Comparison of ENCODE assay signal across 16 cellular contexts in genomic region chr3:133949438-133949837, GRCh38. TPM values are rescaled to one million over a fixed set of nuclear protein-coding genes. Genes with fewer than 3 reads are reported as not detected.
DNase-seq lines count a peak whose midpoint lies in the region; ATAC-seq and TF ChIP-seq lines count a peak whose summit lies in the region.
"Had no signal": no experiment of that assay in that cellular context is flagged by ENCODE, and none has a peak within 500 bp of the region (broad histone marks: within the 10 kb centered on the region; RNA-seq: fewer than 3 reads in every experiment).

No MANE protein-coding gene starts in this region.

- CTCF ChIA-PET in HEK293 (lab: Yijun Ruan, JAX), result interaction anchor here (0.7 to 0.9 kb wide), 2 partner anchors 19 to 526 kb away, joined by 3 read pairs; no protein-coding TSS in a partner anchor

- no peak overlapping the region for H3K4me3 ChIP-seq in HEK293 (ENCODE audit: low read depth, low read length)
- H3K4me3 ChIP-seq in lower lobe of right lung, result no peak overlapping the region
- H3K4me3 ChIP-seq: sigmoid colon had no signal

- DNase-seq in NCI-H2081 treated with DMSO at 0.1 percent for 48 hours (lab: John Stamatoyannopoulos, UW) (peak; percentile 48), dermis blood vessel endothelial cell (peak; percentile 96), lower lobe of right lung (no peak), T1000 (lab: John Stamatoyannopoulos, UW) (no peak), SK-N-DZ (ENCODE audit: low spot score) (no peak)
- no peak for DNase-seq in stimulated activated CD8-positive, alpha-beta memory T cell treated with anti-CD3 and anti-CD28 coated beads, Interleukin-4, amount 100 ng/mL, for 48 hours
- DNase-seq in stimulated activated CD4-positive, alpha-beta T cell treated with anti-CD3 and anti-CD28 coated beads, Interleukin-4, amount 100 ng/mL, for 4 hours, result no peak
- DNase-seq: activated CD4-positive, alpha-beta memory T cell treated with anti-CD3 and anti-CD28 coated beads for 36 hours; anterior cingulate cortex; effector CD4-positive, alpha-beta T cell; foreskin melanocyte; NCI-H526; nephron progenitor cell; sigmoid colon had no signal

- H3K27ac ChIP-seq in HEK293 (ENCODE audit: extremely low read depth, low read depth, low read length), result no peak overlapping the region
- peak overlapping the region; percentile 77 for H3K27ac ChIP-seq in lower lobe of right lung

- H3K36me3 ChIP-seq in HEK293 (ENCODE audit: control insufficient read depth in 2 of 2, insufficient read depth in 1 of 2, low read length in 2 of 2), result no peaks in the 10 kb centered on the region
- H3K36me3 ChIP-seq in lower lobe of right lung, result no peaks in the 10 kb centered on the region
- H3K36me3 ChIP-seq: sigmoid colon had no signal

- TF ChIP-seq CTCF in HEK293 (tag by site-specific recombination; IDR thresholded peaks at IDR 0.05) (no peak), lower lobe of right lung (IDR thresholded peaks at IDR 0.05) (no peak)

- no peaks in the 10 kb centered on the region for H3K27me3 ChIP-seq in lower lobe of right lung (ENCODE audit: low read depth)
- H3K27me3 ChIP-seq: sigmoid colon had no signal

- peaks cover 8% of the 10 kb centered on the region; the same call in 1 of the 2 replicates for H3K4me1 ChIP-seq in HEK293 (ENCODE audit: control insufficient read depth, insufficient read depth, low read length)
- H3K4me1 ChIP-seq in lower lobe of right lung, result peaks cover 46% of the 10 kb centered on the region

- ATAC-seq in lower lobe of right lung, result no peak
- ATAC-seq: activated T-helper 17 cell treated with anti-CD3 and anti-CD28 coated beads, Interleukin-2, amount 50 U/mL, for 72 hours had no signal

- POLR2A ChIA-PET in HEK293 (lab: Yijun Ruan, JAX), result no interaction called here

- intact Hi-C loops in lower lobe of right lung (cut with DNase I), result no loop called here

- H3K9me3 ChIP-seq in HEK293 (ENCODE audit: control insufficient read depth, insufficient read depth, low read depth, low read length) (no peaks in the 10 kb centered on the region), lower lobe of right lung (no peaks in the 10 kb centered on the region)
- H3K9me3 ChIP-seq: sigmoid colon had no signal

TF ChIP-seq in HEK293, 187 proteins besides CTCF, POLR2A, EP300 and RAD21:
- TF ChIP-seq ZBTB17 (tag by site-specific recombination; IDR thresholded peaks at IDR 0.05), result 0 out of 2 replicates have a peak, but pooled peaks have one; percentile 18
- TF ChIP-seq ZNF341 (tag by site-specific recombination; IDR thresholded peaks at IDR 0.05; ENCODE audit: low read depth), result peak; percentile 41
- peak; percentile 45 for TF ChIP-seq ZIC2 (tag by site-specific recombination; IDR thresholded peaks at IDR 0.05)
- TF ChIP-seq ZNF394 (tag by site-specific recombination; IDR thresholded peaks at IDR 0.05; ENCODE audit: borderline replicate concordance), result peak; percentile 79; the same call in 1 of the 2 replicates
- TF ChIP-seq ZNF660 (tag by site-specific recombination; IDR thresholded peaks at IDR 0.05), result peak; percentile 55; the same call in 1 of the 2 replicates
- TF ChIP-seq, protein P1, sequence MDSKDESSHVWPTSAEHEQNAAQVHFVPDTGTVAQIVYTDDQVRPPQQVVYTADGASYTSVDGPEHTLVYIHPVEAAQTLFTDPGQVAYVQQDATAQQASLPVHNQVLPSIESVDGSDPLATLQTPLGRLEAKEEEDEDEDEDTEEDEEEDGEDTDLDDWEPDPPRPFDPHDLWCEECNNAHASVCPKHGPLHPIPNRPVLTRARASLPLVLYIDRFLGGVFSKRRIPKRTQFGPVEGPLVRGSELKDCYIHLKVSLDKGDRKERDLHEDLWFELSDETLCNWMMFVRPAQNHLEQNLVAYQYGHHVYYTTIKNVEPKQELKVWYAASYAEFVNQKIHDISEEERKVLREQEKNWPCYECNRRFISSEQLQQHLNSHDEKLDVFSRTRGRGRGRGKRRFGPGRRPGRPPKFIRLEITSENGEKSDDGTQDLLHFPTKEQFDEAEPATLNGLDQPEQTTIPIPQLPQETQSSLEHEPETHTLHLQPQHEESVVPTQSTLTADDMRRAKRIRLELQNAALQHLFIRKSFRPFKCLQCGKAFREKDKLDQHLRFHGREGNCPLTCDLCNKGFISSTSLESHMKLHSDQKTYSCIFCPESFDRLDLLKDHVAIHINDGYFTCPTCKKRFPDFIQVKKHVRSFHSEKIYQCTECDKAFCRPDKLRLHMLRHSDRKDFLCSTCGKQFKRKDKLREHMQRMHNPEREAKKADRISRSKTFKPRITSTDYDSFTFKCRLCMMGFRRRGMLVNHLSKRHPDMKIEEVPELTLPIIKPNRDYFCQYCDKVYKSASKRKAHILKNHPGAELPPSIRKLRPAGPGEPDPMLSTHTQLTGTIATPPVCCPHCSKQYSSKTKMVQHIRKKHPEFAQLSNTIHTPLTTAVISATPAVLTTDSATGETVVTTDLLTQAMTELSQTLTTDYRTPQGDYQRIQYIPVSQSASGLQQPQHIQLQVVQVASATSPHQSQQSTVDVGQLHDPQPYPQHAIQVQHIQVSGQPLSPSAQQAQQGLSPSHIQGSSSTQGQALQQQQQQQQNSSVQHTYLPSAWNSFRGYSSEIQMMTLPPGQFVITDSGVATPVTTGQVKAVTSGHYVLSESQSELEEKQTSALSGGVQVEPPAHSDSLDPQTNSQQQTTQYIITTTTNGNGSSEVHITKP (tag by site-specific recombination; IDR thresholded peaks at IDR 0.05), result peak; percentile 74
- no peak for TF ChIP-seq ZNF626 (tag by site-specific recombination; IDR thresholded peaks at IDR 0.05)
- no peak for TF ChIP-seq ZNF529 (tag by site-specific recombination; IDR thresholded peaks at IDR 0.05; ENCODE audit: insufficient replicate concordance)
- no peak for TF ChIP-seq FEZF1 (tag by site-specific recombination; IDR thresholded peaks at IDR 0.05)
- TF ChIP-seq, protein P2, sequence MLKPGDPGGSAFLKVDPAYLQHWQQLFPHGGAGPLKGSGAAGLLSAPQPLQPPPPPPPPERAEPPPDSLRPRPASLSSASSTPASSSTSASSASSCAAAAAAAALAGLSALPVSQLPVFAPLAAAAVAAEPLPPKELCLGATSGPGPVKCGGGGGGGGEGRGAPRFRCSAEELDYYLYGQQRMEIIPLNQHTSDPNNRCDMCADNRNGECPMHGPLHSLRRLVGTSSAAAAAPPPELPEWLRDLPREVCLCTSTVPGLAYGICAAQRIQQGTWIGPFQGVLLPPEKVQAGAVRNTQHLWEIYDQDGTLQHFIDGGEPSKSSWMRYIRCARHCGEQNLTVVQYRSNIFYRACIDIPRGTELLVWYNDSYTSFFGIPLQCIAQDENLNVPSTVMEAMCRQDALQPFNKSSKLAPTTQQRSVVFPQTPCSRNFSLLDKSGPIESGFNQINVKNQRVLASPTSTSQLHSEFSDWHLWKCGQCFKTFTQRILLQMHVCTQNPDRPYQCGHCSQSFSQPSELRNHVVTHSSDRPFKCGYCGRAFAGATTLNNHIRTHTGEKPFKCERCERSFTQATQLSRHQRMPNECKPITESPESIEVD (tag by site-specific recombination; IDR thresholded peaks at IDR 0.05), result no peak
- no peak for TF ChIP-seq ZNF837 (tag by site-specific recombination; IDR thresholded peaks at IDR 0.05)

RNA-seq across cellular contexts. Expression of gene RAB6B, which starts 53.8 kb away (rescaled TPM):
- total RNA-seq in dermis blood vessel endothelial cell (1.9 TPM in 2 replicates), lower lobe of right lung (5.5 TPM)
- polyA plus RNA-seq in SK-N-DZ (2014; cell fraction: cytosol; rRNA removed), result 11.6 and 13.3 TPM in 2 replicates
- 18.2 and 19.8 TPM in 2 replicates for polyA plus RNA-seq in SK-N-DZ (2014; cell fraction: nucleus; rRNA removed)

Comparison
In these comparisons a context has a peak if more than half of its experiments do, and no peak if none do; other contexts are left out.
1. DNase-seq: peak in NCI-H2081 treated with DMSO at 0.1 percent for 48 hours (single experiment) and dermis blood vessel endothelial cell (single experiment); none in lower lobe of right lung (single experiment), T1000 (single experiment), SK-N-DZ (single experiment), stimulated activated CD8-positive, alpha-beta memory T cell treated with anti-CD3 and anti-CD28 coated beads, Interleukin-4, amount 100 ng/mL, for 48 hours (single experiment) and stimulated activated CD4-positive, alpha-beta T cell treated with anti-CD3 and anti-CD28 coated beads, Interleukin-4, amount 100 ng/mL, for 4 hours (0 of 2).